Comparison of ENCODE assay signal across 17 cellular contexts in genomic region chr2:64106481-64106880, GRCh38. TPM values are rescaled to one million over a fixed set of nuclear protein-coding genes. Genes with fewer than 3 reads are reported as not detected.
A peak's percentile ranks its signal among the peaks of the same experiment; 100 is the strongest.
DNase-seq lines count a peak whose midpoint lies in the region; ATAC-seq and TF ChIP-seq lines count a peak whose summit lies in the region.
"Had no signal": no experiment of that assay in that cellular context is flagged by ENCODE, and none has a peak within 500 bp of the region (broad histone marks: within the 10 kb centered on the region; RNA-seq: fewer than 3 reads in every experiment).

No MANE protein-coding gene starts in this region.

- no peak for TF ChIP-seq POLR2A in uterus (IDR thresholded peaks at IDR 0.05)

- H3K4me3 ChIP-seq in mammary epithelial cell (replicated peaks in 1 of 3; ENCODE audit: insufficient read depth in 1 of 3, low read depth in 2 of 3, low read length in 3 of 3) (no peak overlapping the region), mesodermal cell (ENCODE audit: extremely low read depth, insufficient read depth, low read length, poor library complexity, severe bottlenecking) (no peak overlapping the region), uterus (no peak overlapping the region)
- H3K4me3 ChIP-seq: ascending aorta had no signal

- H3K9ac ChIP-seq in mammary epithelial cell (ENCODE audit: insufficient read depth, low read length): no peak overlapping the region

- peaks cover 25% of the 10 kb centered on the region for H3K36me3 Mint-ChIP-seq in MCF 10A (ENCODE audit: insufficient read depth, unreplicated experiment)
- H3K36me3 Mint-ChIP-seq in activated T-helper 17 cell treated with anti-CD3 and anti-CD28 coated beads, Interleukin-2, amount 50 U/mL, for 72 hours (ENCODE audit: low read depth): peaks cover 99% of the 10 kb centered on the region

- POLR2A ChIA-PET in MCF 10A (lab: Yijun Ruan, JAX): interaction anchor here (0.9 to 1.2 kb wide), 4 partner anchors 11 to 52 kb away, joined by 3 to 5 read pairs (median 4); no protein-coding TSS in a partner anchor

- in situ Hi-C loops in mammary epithelial cell (cut with MboI; ENCODE audit: low sequenced_read_pairs in 2 of 2): no loop called here

- TF ChIP-seq CTCF in MCF 10A (IDR thresholded peaks at IDR 0.05; ENCODE audit: unreplicated experiment) (no peak), mammary epithelial cell (conservative IDR thresholded peaks at IDR 0.05 in 1 of 2, IDR thresholded peaks at IDR 0.05 in 1 of 2; ENCODE audit: extremely low read depth in 1 of 2, insufficient read depth in 1 of 2, low read depth in 1 of 2, low read length in 2 of 2) (no peak), uterus (IDR thresholded peaks at IDR 0.05) (no peak)

- no peaks in the 10 kb centered on the region for H3K27me3 ChIP-seq in mammary epithelial cell (ENCODE audit: insufficient read depth, low read length)
- H3K27me3 ChIP-seq in uterus: no peaks in the 10 kb centered on the region
- H3K27me3 ChIP-seq: ascending aorta had no signal

- no peaks in the 10 kb centered on the region for H3K27me3 Mint-ChIP-seq in MCF 10A (ENCODE audit: insufficient read depth, unreplicated experiment)
- no peaks in the 10 kb centered on the region for H3K27me3 Mint-ChIP-seq in activated T-helper 17 cell treated with anti-CD3 and anti-CD28 coated beads, Interleukin-2, amount 50 U/mL, for 72 hours
- H3K27me3 Mint-ChIP-seq: activated CD4-positive, alpha-beta T cell treated with anti-CD3 and anti-CD28 coated beads, Interleukin-2, amount 10 ng/mL, durations not matched to agents 24 days and 14 days had no signal

- no peak overlapping the region for H3K4me3 Mint-ChIP-seq in MCF 10A (ENCODE audit: unreplicated experiment)
- no peak overlapping the region for H3K4me3 Mint-ChIP-seq in activated T-helper 17 cell treated with anti-CD3 and anti-CD28 coated beads, Interleukin-2, amount 50 U/mL, for 72 hours
- H3K4me3 Mint-ChIP-seq: activated CD4-positive, alpha-beta T cell treated with anti-CD3 and anti-CD28 coated beads, Interleukin-2, amount 10 ng/mL, durations not matched to agents 24 days and 14 days had no signal

- no peak overlapping the region for H2AFZ ChIP-seq in mammary epithelial cell (ENCODE audit: low read depth, low read length)

- H3K9me3 ChIP-seq in mammary epithelial cell (replicated peaks; ENCODE audit: insufficient read depth, low read length) (no peaks in the 10 kb centered on the region), mesodermal cell (ENCODE audit: control insufficient read depth, low read length) (no peaks in the 10 kb centered on the region), uterus (no peaks in the 10 kb centered on the region)
- H3K9me3 ChIP-seq: ascending aorta had no signal

- DNase-seq in MCF 10A (ENCODE audit: unreplicated experiment) (no peak), mammary epithelial cell (no peak), uterus (no peak), NCI-H1048 (lab: John Stamatoyannopoulos, UW) (no peak), dedifferentiated amniotic fluid mesenchymal stem cell (ENCODE audit: extremely low spot score) (no peak)
- DNase-seq: activated CD4-positive, alpha-beta T cell treated with anti-CD3 and anti-CD28 coated beads, Interleukin-2, amount 10 ng/mL, durations not matched to agents 24 days and 14 days; activated naive CD4-positive, alpha-beta T cell treated with Interleukin-2 at 50 U/mL for 16 hours; glutamatergic neuron; NCI-H1417 treated with DMSO at 0.1 percent for 48 hours; NCI-H2171; NCI-H526; retina; Right ventricle myocardium superior had no signal

- WGBS in mammary epithelial cell (ENCODE audit: low coverage, missing lambda C conversion rate): 100% methylated on average over 3 of the region's 3 CpGs
- 100% methylated on average over 1 of the region's 3 CpGs; no CpG with 5 or more reads in 1 of the 2 experiments for WGBS in mesodermal cell (ENCODE audit: insufficient coverage in 2 of 2), 2 experiments

- H3K79me2 ChIP-seq in mammary epithelial cell (ENCODE audit: insufficient read depth, low read length): peaks cover 56% of the 10 kb centered on the region

- peaks cover 20% of the 10 kb centered on the region for H3K4me1 ChIP-seq in mammary epithelial cell (ENCODE audit: insufficient read depth, low read length)
- peaks cover 28% of the 10 kb centered on the region for H3K4me1 ChIP-seq in mesodermal cell (ENCODE audit: control insufficient read depth, insufficient read depth, low read length, poor library complexity, severe bottlenecking)
- peaks cover 7 to 13% of the 10 kb centered on the region in 2 donors for H3K4me1 ChIP-seq in uterus

- ATAC-seq in activated T-helper 17 cell treated with anti-CD3 and anti-CD28 coated beads, Interleukin-2, amount 50 U/mL, for 72 hours (replicated peaks): no peak
- no peak for ATAC-seq in HG02938 (IDR thresholded peaks at IDR 0.05; ENCODE audit: unreplicated experiment)

- peaks cover 21% of the 10 kb centered on the region for H3K4me1 Mint-ChIP-seq in MCF 10A (ENCODE audit: insufficient read depth, unreplicated experiment)
- H3K4me1 Mint-ChIP-seq in activated T-helper 17 cell treated with anti-CD3 and anti-CD28 coated beads, Interleukin-2, amount 50 U/mL, for 72 hours: peaks cover 46% of the 10 kb centered on the region

- CTCF ChIA-PET in MCF 10A (lab: Yijun Ruan, JAX) (interaction anchor here (0.7 kb wide), 3 partner anchors 9 to 49 kb away, joined by 3 to 4 read pairs (median 3); no protein-coding TSS in a partner anchor), mammary epithelial cell (lab: Charles Lee; ENCODE audit: low non-redundant PET) (no interaction called here)

- no peaks in the 10 kb centered on the region for H4K20me1 ChIP-seq in mammary epithelial cell (ENCODE audit: insufficient read depth, low read length)

- H3K36me3 ChIP-seq in mammary epithelial cell (ENCODE audit: insufficient read depth, low read length) (peaks cover 6% of the 10 kb centered on the region), mesodermal cell (ENCODE audit: control insufficient read depth, insufficient read depth, low read length) (peaks cover 33% of the 10 kb centered on the region), uterus (no peaks in the 10 kb centered on the region)

- H3K4me2 ChIP-seq in mammary epithelial cell (ENCODE audit: insufficient read depth, low read depth, low read length): no peak overlapping the region

- intact Hi-C loops in MCF 10A (cut with micrococcal nuclease) (no loop called here), mammary epithelial cell (cut with micrococcal nuclease) (loop anchor here (5.0 kb wide), 1 partner anchor 44 kb away; no protein-coding TSS in a partner anchor), uterus (cut with DNase I; ENCODE audit: low total_unique reads) (no loop called here)

- no peaks in the 10 kb centered on the region for H3K9me3 Mint-ChIP-seq in MCF 10A (ENCODE audit: unreplicated experiment)
- no peaks in the 10 kb centered on the region for H3K9me3 Mint-ChIP-seq in activated T-helper 17 cell treated with anti-CD3 and anti-CD28 coated beads, Interleukin-2, amount 50 U/mL, for 72 hours
- H3K9me3 Mint-ChIP-seq: activated CD4-positive, alpha-beta T cell treated with anti-CD3 and anti-CD28 coated beads, Interleukin-2, amount 10 ng/mL, durations not matched to agents 24 days and 14 days had no signal

- dilution Hi-C loops in mammary epithelial cell (cut with HindIII; ENCODE audit: low sequenced_read_pairs): no loop called here

- H3K27ac Mint-ChIP-seq in MCF 10A (ENCODE audit: low read depth, unreplicated experiment): peak overlapping the region; percentile 26
- peak overlapping the region; percentile 34 for H3K27ac Mint-ChIP-seq in activated T-helper 17 cell treated with anti-CD3 and anti-CD28 coated beads, Interleukin-2, amount 50 U/mL, for 72 hours
- H3K27ac Mint-ChIP-seq: activated CD4-positive, alpha-beta T cell treated with anti-CD3 and anti-CD28 coated beads, Interleukin-2, amount 10 ng/mL, durations not matched to agents 24 days and 14 days had no signal

- BruUV-seq in MCF 10A (replicated peaks; lab: Mats Ljungman, UMichigan) (no TSS peak), mammary epithelial cell (replicated peaks; lab: Mats Ljungman, UMichigan) (no TSS peak)

- H3K27ac ChIP-seq in mammary epithelial cell (ENCODE audit: insufficient read depth, low read depth, low read length) (no peak overlapping the region), mesodermal cell (ENCODE audit: low read depth, low read length, severe bottlenecking) (peak overlapping the region; percentile 68), uterus (peak overlapping the region; percentile 31 to 57)
- H3K27ac ChIP-seq: ascending aorta had no signal

RNA-seq across cellular contexts. Expression of gene PELI1, which starts 37.7 kb away (rescaled TPM):
- 13.5 and 16.3 TPM in 2 replicates for total RNA-seq in MCF 10A (2022)
- 10 to 100 TPM; 18.9 to 26.7 TPM for total RNA-seq in mammary epithelial cell
- polyA plus RNA-seq in mammary epithelial cell: 8.3 TPM
- polyA minus RNA-seq in mammary epithelial cell: 13.1 TPM
- 10 to 100 TPM; 57.4 to 59.7 TPM for total RNA-seq in activated T-helper 17 cell treated with anti-CD3 and anti-CD28 coated beads, Interleukin-2, amount 50 U/mL, for 72 hours
- polyA plus RNA-seq in mesodermal cell (2013, experiment 1 of 2): 46.5 TPM
- polyA plus RNA-seq in mesodermal cell (2013, experiment 2 of 2): 43.7 TPM
- total RNA-seq in uterus: 10 to 100 TPM; 26.2 to 54.7 (median 37.4) TPM
